1 cellular context compared by ENCODE assay signal in genomic region chr6:135183532-135184440, GRCh38.
TF ChIP-seq lines count a peak whose summit lies in the region.

No MANE protein-coding gene starts in this region.

TF ChIP-seq in HepG2, 621 proteins besides CTCF, POLR2A, EP300 and RAD21 (continued from another document and continues in another):
- TF ChIP-seq ZNF512B (CRISPR knock-in tag; IDR thresholded peaks at IDR 0.05; ENCODE audit: borderline replicate concordance) (0 out of 2 replicates have a peak, but pooled peaks have one; percentile 53), FOXA3 (CRISPR knock-in tag; IDR thresholded peaks at IDR 0.05) (no peak), NR0B2 (CRISPR knock-in tag; IDR thresholded peaks at IDR 0.05) (no peak), ZNF234 (CRISPR knock-in tag; conservative IDR thresholded peaks at IDR 0.05) (no peak), ZBTB10 (CRISPR knock-in tag; IDR thresholded peaks at IDR 0.05; ENCODE audit: borderline replicate concordance) (no peak), SMC3 (IDR thresholded peaks at IDR 0.05; ENCODE audit: low read length) (peak; percentile 52), MAF1 (CRISPR knock-in tag; IDR thresholded peaks at IDR 0.05; ENCODE audit: borderline replicate concordance) (no peak), DRAP1 (CRISPR knock-in tag; IDR thresholded peaks at IDR 0.05) (no peak), KLF12 (CRISPR knock-in tag; IDR thresholded peaks at IDR 0.05; ENCODE audit: borderline replicate concordance) (no peak), TAF1 (CRISPR knock-in tag; IDR thresholded peaks at IDR 0.05) (no peak), ZNF83 (CRISPR knock-in tag; IDR thresholded peaks at IDR 0.05; ENCODE audit: borderline replicate concordance) (no peak), SNAPC5 (CRISPR knock-in tag; IDR thresholded peaks at IDR 0.05; ENCODE audit: borderline replicate concordance) (no peak), STAG1 (CRISPR knock-in tag; IDR thresholded peaks at IDR 0.05) (peak; percentile 64), ZNF530 (CRISPR knock-in tag; IDR thresholded peaks at IDR 0.05; ENCODE audit: low read depth) (no peak), XRCC5 (optimal IDR thresholded peaks at IDR 0.05; ENCODE audit: low read length) (no peak), TFDP1 (CRISPR knock-in tag; IDR thresholded peaks at IDR 0.05; ENCODE audit: borderline replicate concordance) (no peak), ISX (CRISPR knock-in tag; conservative IDR thresholded peaks at IDR 0.05) (no peak), PITX1 (CRISPR knock-in tag; IDR thresholded peaks at IDR 0.05) (no peak), ZMYM4 (CRISPR knock-in tag; IDR thresholded peaks at IDR 0.05) (0 out of 2 replicates have a peak, but pooled peaks have one; percentile 18), CSRNP2 (CRISPR knock-in tag; conservative IDR thresholded peaks at IDR 0.05; ENCODE audit: low read depth) (no peak), ZNF878 (CRISPR knock-in tag; IDR thresholded peaks at IDR 0.05) (no peak), ZNF713 (CRISPR knock-in tag; IDR thresholded peaks at IDR 0.05) (no peak), NR2F6 (IDR thresholded peaks at IDR 0.05) (no peak), NR2F6 (CRISPR knock-in tag; IDR thresholded peaks at IDR 0.05) (no peak), MTF2 (CRISPR knock-in tag; IDR thresholded peaks at IDR 0.05; ENCODE audit: borderline replicate concordance) (peak; percentile 40; the same call in 1 of the 2 replicates), EZH2 (conservative IDR thresholded peaks at IDR 0.05; ENCODE audit: low read depth, low read length) (peak; percentile 88; the same call in 1 of the 2 replicates)
- TF ChIP-seq, protein P1, sequence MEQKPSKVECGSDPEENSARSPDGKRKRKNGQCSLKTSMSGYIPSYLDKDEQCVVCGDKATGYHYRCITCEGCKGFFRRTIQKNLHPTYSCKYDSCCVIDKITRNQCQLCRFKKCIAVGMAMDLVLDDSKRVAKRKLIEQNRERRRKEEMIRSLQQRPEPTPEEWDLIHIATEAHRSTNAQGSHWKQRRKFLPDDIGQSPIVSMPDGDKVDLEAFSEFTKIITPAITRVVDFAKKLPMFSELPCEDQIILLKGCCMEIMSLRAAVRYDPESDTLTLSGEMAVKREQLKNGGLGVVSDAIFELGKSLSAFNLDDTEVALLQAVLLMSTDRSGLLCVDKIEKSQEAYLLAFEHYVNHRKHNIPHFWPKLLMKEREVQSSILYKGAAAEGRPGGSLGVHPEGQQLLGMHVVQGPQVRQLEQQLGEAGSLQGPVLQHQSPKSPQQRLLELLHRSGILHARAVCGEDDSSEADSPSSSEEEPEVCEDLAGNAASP (CRISPR knock-in tag; IDR thresholded peaks at IDR 0.05; ENCODE audit: borderline replicate concordance): no peak
- TF ChIP-seq, protein P2, sequence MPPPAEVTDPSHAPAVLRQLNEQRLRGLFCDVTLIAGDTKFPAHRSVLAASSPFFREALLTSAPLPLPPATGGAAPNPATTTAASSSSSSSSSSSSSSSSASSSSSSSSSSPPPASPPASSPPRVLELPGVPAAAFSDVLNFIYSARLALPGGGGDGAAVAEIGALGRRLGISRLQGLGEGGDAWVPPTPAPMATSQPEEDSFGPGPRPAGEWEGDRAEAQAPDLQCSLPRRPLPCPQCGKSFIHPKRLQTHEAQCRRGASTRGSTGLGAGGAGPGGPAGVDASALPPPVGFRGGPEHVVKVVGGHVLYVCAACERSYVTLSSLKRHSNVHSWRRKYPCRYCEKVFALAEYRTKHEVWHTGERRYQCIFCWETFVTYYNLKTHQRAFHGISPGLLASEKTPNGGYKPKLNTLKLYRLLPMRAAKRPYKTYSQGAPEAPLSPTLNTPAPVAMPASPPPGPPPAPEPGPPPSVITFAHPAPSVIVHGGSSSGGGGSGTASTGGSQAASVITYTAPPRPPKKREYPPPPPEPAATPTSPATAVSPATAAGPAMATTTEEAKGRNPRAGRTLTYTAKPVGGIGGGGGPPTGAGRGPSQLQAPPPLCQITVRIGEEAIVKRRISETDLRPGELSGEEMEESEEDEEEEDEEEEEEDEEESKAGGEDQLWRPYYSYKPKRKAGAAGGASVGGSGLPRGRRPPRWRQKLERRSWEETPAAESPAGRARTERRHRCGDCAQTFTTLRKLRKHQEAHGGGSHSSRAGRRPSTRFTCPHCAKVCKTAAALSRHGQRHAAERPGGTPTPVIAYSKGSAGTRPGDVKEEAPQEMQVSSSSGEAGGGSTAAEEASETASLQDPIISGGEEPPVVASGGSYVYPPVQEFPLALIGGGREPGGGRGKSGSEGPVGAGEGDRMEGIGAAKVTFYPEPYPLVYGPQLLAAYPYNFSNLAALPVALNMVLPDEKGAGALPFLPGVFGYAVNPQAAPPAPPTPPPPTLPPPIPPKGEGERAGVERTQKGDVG (CRISPR knock-in tag; IDR thresholded peaks at IDR 0.05; ENCODE audit: borderline replicate concordance): no peak
- TF ChIP-seq, protein P3, sequence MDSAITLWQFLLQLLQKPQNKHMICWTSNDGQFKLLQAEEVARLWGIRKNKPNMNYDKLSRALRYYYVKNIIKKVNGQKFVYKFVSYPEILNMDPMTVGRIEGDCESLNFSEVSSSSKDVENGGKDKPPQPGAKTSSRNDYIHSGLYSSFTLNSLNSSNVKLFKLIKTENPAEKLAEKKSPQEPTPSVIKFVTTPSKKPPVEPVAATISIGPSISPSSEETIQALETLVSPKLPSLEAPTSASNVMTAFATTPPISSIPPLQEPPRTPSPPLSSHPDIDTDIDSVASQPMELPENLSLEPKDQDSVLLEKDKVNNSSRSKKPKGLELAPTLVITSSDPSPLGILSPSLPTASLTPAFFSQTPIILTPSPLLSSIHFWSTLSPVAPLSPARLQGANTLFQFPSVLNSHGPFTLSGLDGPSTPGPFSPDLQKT (CRISPR knock-in tag; IDR thresholded peaks at IDR 0.05; ENCODE audit: borderline replicate concordance): no peak
- TF ChIP-seq, protein P4, sequence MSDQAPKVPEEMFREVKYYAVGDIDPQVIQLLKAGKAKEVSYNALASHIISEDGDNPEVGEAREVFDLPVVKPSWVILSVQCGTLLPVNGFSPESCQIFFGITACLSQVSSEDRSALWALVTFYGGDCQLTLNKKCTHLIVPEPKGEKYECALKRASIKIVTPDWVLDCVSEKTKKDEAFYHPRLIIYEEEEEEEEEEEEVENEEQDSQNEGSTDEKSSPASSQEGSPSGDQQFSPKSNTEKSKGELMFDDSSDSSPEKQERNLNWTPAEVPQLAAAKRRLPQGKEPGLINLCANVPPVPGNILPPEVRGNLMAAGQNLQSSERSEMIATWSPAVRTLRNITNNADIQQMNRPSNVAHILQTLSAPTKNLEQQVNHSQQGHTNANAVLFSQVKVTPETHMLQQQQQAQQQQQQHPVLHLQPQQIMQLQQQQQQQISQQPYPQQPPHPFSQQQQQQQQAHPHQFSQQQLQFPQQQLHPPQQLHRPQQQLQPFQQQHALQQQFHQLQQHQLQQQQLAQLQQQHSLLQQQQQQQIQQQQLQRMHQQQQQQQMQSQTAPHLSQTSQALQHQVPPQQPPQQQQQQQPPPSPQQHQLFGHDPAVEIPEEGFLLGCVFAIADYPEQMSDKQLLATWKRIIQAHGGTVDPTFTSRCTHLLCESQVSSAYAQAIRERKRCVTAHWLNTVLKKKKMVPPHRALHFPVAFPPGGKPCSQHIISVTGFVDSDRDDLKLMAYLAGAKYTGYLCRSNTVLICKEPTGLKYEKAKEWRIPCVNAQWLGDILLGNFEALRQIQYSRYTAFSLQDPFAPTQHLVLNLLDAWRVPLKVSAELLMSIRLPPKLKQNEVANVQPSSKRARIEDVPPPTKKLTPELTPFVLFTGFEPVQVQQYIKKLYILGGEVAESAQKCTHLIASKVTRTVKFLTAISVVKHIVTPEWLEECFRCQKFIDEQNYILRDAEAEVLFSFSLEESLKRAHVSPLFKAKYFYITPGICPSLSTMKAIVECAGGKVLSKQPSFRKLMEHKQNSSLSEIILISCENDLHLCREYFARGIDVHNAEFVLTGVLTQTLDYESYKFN (CRISPR knock-in tag; conservative IDR thresholded peaks at IDR 0.05): no peak
- TF ChIP-seq, protein P5, sequence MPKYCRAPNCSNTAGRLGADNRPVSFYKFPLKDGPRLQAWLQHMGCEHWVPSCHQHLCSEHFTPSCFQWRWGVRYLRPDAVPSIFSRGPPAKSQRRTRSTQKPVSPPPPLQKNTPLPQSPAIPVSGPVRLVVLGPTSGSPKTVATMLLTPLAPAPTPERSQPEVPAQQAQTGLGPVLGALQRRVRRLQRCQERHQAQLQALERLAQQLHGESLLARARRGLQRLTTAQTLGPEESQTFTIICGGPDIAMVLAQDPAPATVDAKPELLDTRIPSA (CRISPR knock-in tag; IDR thresholded peaks at IDR 0.05; ENCODE audit: borderline replicate concordance): no peak
- TF ChIP-seq, protein P6, sequence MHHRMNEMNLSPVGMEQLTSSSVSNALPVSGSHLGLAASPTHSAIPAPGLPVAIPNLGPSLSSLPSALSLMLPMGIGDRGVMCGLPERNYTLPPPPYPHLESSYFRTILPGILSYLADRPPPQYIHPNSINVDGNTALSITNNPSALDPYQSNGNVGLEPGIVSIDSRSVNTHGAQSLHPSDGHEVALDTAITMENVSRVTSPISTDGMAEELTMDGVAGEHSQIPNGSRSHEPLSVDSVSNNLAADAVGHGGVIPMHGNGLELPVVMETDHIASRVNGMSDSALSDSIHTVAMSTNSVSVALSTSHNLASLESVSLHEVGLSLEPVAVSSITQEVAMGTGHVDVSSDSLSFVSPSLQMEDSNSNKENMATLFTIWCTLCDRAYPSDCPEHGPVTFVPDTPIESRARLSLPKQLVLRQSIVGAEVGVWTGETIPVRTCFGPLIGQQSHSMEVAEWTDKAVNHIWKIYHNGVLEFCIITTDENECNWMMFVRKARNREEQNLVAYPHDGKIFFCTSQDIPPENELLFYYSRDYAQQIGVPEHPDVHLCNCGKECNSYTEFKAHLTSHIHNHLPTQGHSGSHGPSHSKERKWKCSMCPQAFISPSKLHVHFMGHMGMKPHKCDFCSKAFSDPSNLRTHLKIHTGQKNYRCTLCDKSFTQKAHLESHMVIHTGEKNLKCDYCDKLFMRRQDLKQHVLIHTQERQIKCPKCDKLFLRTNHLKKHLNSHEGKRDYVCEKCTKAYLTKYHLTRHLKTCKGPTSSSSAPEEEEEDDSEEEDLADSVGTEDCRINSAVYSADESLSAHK (CRISPR knock-in tag; IDR thresholded peaks at IDR 0.05; ENCODE audit: borderline replicate concordance): no peak
